Comparison of ENCODE assay signal across 9 cellular contexts in genomic region chr16:29748760-29749149, GRCh38. TPM values are rescaled to one million over a fixed set of nuclear protein-coding genes. Genes with fewer than 3 reads are reported as not detected.
DNase-seq lines count a peak whose midpoint lies in the region; ATAC-seq lines count a peak whose summit lies in the region.
"Not testable (repeated sequence)": the region's sequence is repeated elsewhere in the genome, so short reads cannot be mapped to it uniquely, and the experiment has no call there.
"Had no signal": no experiment of that assay in that cellular context is flagged by ENCODE, and none has a peak within 500 bp of the region (broad histone marks: within the 10 kb centered on the region; RNA-seq: fewer than 3 reads in every experiment).

No MANE protein-coding gene starts in this region.

- not testable (repeated sequence) for ATAC-seq in T-cell (replicated peaks in 1 of 4); naive B cell (ENCODE audit: low read depth in 2 of 2)
- ATAC-seq in left colon, result peak; percentile 2

- CTCF ChIA-PET in CD4-positive, alpha-beta memory T cell (lab: Charles Lee; ENCODE audit: partially characterized antibody), result interaction anchor here (0.6 to 6.6 kb wide), 5 partner anchors 10 to 73 kb away, joined by 3 to 39 read pairs (median 3); no protein-coding TSS in a partner anchor
- CTCF ChIA-PET in T-cell (lab: Charles Lee), result interaction anchor here in 1 of 2 donors (0.7 to 1.0 kb wide), 2 partner anchors 10 to 48 kb away, joined by 3 read pairs; no protein-coding TSS in a partner anchor
- CTCF ChIA-PET in activated CD4-positive, alpha-beta T cell treated with anti-CD3 and anti-CD28 coated beads, Interleukin-2, amount 10 ng/mL, durations not matched to agents 7 days and 5 days (lab: Charles Lee), result interaction anchor here (0.5 to 1.8 kb wide), 3 partner anchors 28 to 42 kb away, joined by 3 to 5 read pairs (median 4); partner anchors contain the start of gene KIF22
- CTCF ChIA-PET in activated naive CD4-positive, alpha-beta T cell treated with anti-CD3 and anti-CD28 coated beads, Interleukin-2, amount 10 ng/mL, durations not matched to agents 7 days and 5 days (lab: Charles Lee), result interaction anchor here (0.9 to 1.8 kb wide), 4 partner anchors 10 to 41 kb away, joined by 3 to 7 read pairs (median 3); no protein-coding TSS in a partner anchor

- POLR2A ChIA-PET in CD4-positive, alpha-beta memory T cell (lab: Charles Lee; ENCODE audit: partially characterized antibody), result interaction anchor here (1.2 to 9.7 kb wide), 7 partner anchors 10 to 70 kb away, joined by 3 to 183 read pairs (median 91); partner anchors contain the start of genes KIF22 and MAZ
- POLR2A ChIA-PET in T-cell (lab: Charles Lee); activated CD4-positive, alpha-beta T cell treated with anti-CD3 and anti-CD28 coated beads, Interleukin-2, amount 10 ng/mL, durations not matched to agents 7 days and 5 days (lab: Charles Lee): not testable (repeated sequence)

- H3K27ac ChIP-seq in CD4-positive, alpha-beta memory T cell (ENCODE audit: low read depth, low read length), result not testable (repeated sequence)

- H3K27me3 Mint-ChIP-seq in CD4-positive, alpha-beta memory T cell; T-cell; activated CD4-positive, alpha-beta T cell treated with anti-CD3 and anti-CD28 coated beads, Interleukin-2, amount 10 ng/mL, durations not matched to agents 7 days and 5 days; activated naive CD4-positive, alpha-beta T cell treated with anti-CD3 and anti-CD28 coated beads, Interleukin-2, amount 10 ng/mL, durations not matched to agents 7 days and 5 days; naive B cell: not testable (repeated sequence)

- H3K9me3 ChIP-seq in CD4-positive, alpha-beta memory T cell (ENCODE audit: control insufficient read depth in 1 of 2, low read length in 2 of 2), result not testable (repeated sequence)

- not testable (repeated sequence) for H3K4me3 ChIP-seq in CD4-positive, alpha-beta memory T cell (ENCODE audit: low read length in 2 of 2)

- peaks cover 33 to 40% of the 10 kb centered on the region in 2 donors for H3K36me3 Mint-ChIP-seq in CD4-positive, alpha-beta memory T cell
- peaks cover 24% of the 10 kb centered on the region for H3K36me3 Mint-ChIP-seq in T-cell
- H3K36me3 Mint-ChIP-seq in activated CD4-positive, alpha-beta T cell treated with anti-CD3 and anti-CD28 coated beads, Interleukin-2, amount 10 ng/mL, durations not matched to agents 7 days and 5 days (ENCODE audit: low read depth), result peaks cover 31% of the 10 kb centered on the region
- peaks cover 42% of the 10 kb centered on the region for H3K36me3 Mint-ChIP-seq in activated naive CD4-positive, alpha-beta T cell treated with anti-CD3 and anti-CD28 coated beads, Interleukin-2, amount 10 ng/mL, durations not matched to agents 7 days and 5 days
- not testable (repeated sequence) for H3K36me3 Mint-ChIP-seq in naive B cell

- H3K27me3 ChIP-seq in CD4-positive, alpha-beta memory T cell (ENCODE audit: insufficient read depth, low read length), result not testable (repeated sequence)

- intact Hi-C loops in CD4-positive, alpha-beta memory T cell (cut with micrococcal nuclease); left colon (cut with DNase I, micrococcal nuclease): not testable (repeated sequence)

- peak overlapping the region in 5 of 8 donors; percentile 10 to 32 (median 15) for H3K4me3 Mint-ChIP-seq in CD4-positive, alpha-beta memory T cell
- H3K4me3 Mint-ChIP-seq in T-cell, result peak overlapping the region in 1 of 3 donors; percentile 7
- not testable (repeated sequence) for H3K4me3 Mint-ChIP-seq in activated CD4-positive, alpha-beta T cell treated with anti-CD3 and anti-CD28 coated beads, Interleukin-2, amount 10 ng/mL, durations not matched to agents 7 days and 5 days; activated naive CD4-positive, alpha-beta T cell treated with anti-CD3 and anti-CD28 coated beads, Interleukin-2, amount 10 ng/mL, durations not matched to agents 7 days and 5 days
- H3K4me3 Mint-ChIP-seq in naive B cell, result peak overlapping the region in 3 of 8 donors; percentile 12 to 36 (median 33)

- H3K9me3 Mint-ChIP-seq in CD4-positive, alpha-beta memory T cell; T-cell; activated CD4-positive, alpha-beta T cell treated with anti-CD3 and anti-CD28 coated beads, Interleukin-2, amount 10 ng/mL, durations not matched to agents 7 days and 5 days; activated naive CD4-positive, alpha-beta T cell treated with anti-CD3 and anti-CD28 coated beads, Interleukin-2, amount 10 ng/mL, durations not matched to agents 7 days and 5 days; naive B cell: not testable (repeated sequence)

- not testable (repeated sequence) for DNase-seq in CD4-positive, alpha-beta memory T cell; T-cell; left colon; naive B cell
- peak; percentile 23 for DNase-seq in activated CD4-positive, alpha-beta T cell treated with anti-CD3 and anti-CD28 coated beads, Interleukin-2, amount 10 ng/mL, durations not matched to agents 7 days and 5 days
- DNase-seq in activated naive CD4-positive, alpha-beta T cell treated with anti-CD3 and anti-CD28 coated beads, Interleukin-2, amount 10 ng/mL, durations not matched to agents 7 days and 5 days, result peak; percentile 34
- DNase-seq in stimulated activated CD4-positive, alpha-beta T cell treated with anti-CD3 and anti-CD28 coated beads, Interleukin-1b, Interleukin-23, amount 100 ng/mL, for 48 hours, result peak; percentile 18

- peak overlapping the region in 6 of 7 donors; percentile 48 to 90 (median 80) for H3K27ac Mint-ChIP-seq in CD4-positive, alpha-beta memory T cell
- H3K27ac Mint-ChIP-seq in T-cell (peak overlapping the region; percentile 81 to 82), naive B cell (peak overlapping the region in 5 of 6 donors; percentile 2 to 82 (median 54))
- not testable (repeated sequence) for H3K27ac Mint-ChIP-seq in activated CD4-positive, alpha-beta T cell treated with anti-CD3 and anti-CD28 coated beads, Interleukin-2, amount 10 ng/mL, durations not matched to agents 7 days and 5 days; activated naive CD4-positive, alpha-beta T cell treated with anti-CD3 and anti-CD28 coated beads, Interleukin-2, amount 10 ng/mL, durations not matched to agents 7 days and 5 days

- H3K36me3 ChIP-seq in CD4-positive, alpha-beta memory T cell (ENCODE audit: insufficient read depth, low read length), result not testable (repeated sequence)

- H3K4me1 Mint-ChIP-seq in CD4-positive, alpha-beta memory T cell, result peaks cover 23 to 54% (median 32%) of the 10 kb centered on the region in 4 donors
- H3K4me1 Mint-ChIP-seq in T-cell (peaks cover 36 to 48% (median 39%) of the 10 kb centered on the region in 3 donors), naive B cell (peaks cover 26 to 43% (median 34%) of the 10 kb centered on the region in 3 donors)
- H3K4me1 Mint-ChIP-seq in activated CD4-positive, alpha-beta T cell treated with anti-CD3 and anti-CD28 coated beads, Interleukin-2, amount 10 ng/mL, durations not matched to agents 7 days and 5 days, result peaks cover 47% of the 10 kb centered on the region
- peaks cover 43% of the 10 kb centered on the region for H3K4me1 Mint-ChIP-seq in activated naive CD4-positive, alpha-beta T cell treated with anti-CD3 and anti-CD28 coated beads, Interleukin-2, amount 10 ng/mL, durations not matched to agents 7 days and 5 days

- H3K4me1 ChIP-seq in CD4-positive, alpha-beta memory T cell (ENCODE audit: insufficient read depth, low read length), result peaks cover 52% of the 10 kb centered on the region

RNA-seq across cellular contexts. Expression of gene C16orf54, which starts 3.0 kb away (rescaled TPM):
- 100 to 1,000 TPM; 139 to 143 TPM for total RNA-seq in CD4-positive, alpha-beta memory T cell
- 10 to 100 TPM; 11.8 to 56.8 TPM for polyA plus RNA-seq in CD4-positive, alpha-beta memory T cell
- total RNA-seq in T-cell (100 to 1,000 TPM; 122 to 194 (median 142) TPM), left colon (1 to 10 TPM; 1.6 to 3.2 TPM)
- 10 to 100 TPM; 88.3 to 92.3 TPM for total RNA-seq in activated CD4-positive, alpha-beta T cell treated with anti-CD3 and anti-CD28 coated beads, Interleukin-2, amount 10 ng/mL, durations not matched to agents 7 days and 5 days
- 10 to 100 TPM in 5 of 6 donors, 1 to 10 TPM in 1; 1.4 to 70.0 (median 29.5) TPM for polyA plus RNA-seq in naive B cell (ENCODE audit: low read depth in 6 of 6)
- total RNA-seq: A673, Calu3 had no signal

RNA-seq across cellular contexts. Expression of gene ZG16, which starts 29.3 kb away (rescaled TPM):
- total RNA-seq in CD4-positive, alpha-beta memory T cell, result not detected
- not detected for polyA plus RNA-seq in CD4-positive, alpha-beta memory T cell
- total RNA-seq in T-cell (under 1 TPM in 2 of 5 donors, not detected in 3; 0.09 to 0.15 TPM), left colon (1,000 to 10,000 TPM; 1,315 to 1,793 TPM)
- total RNA-seq in activated CD4-positive, alpha-beta T cell treated with anti-CD3 and anti-CD28 coated beads, Interleukin-2, amount 10 ng/mL, durations not matched to agents 7 days and 5 days, result not detected
- polyA plus RNA-seq in naive B cell (ENCODE audit: low read depth in 6 of 6), result under 1 TPM in 1 of 6 donors, not detected in 5; 0.13 TPM
- total RNA-seq: A673, Calu3 had no signal

RNA-seq across cellular contexts. Expression of gene KIF22, which starts 41.8 kb away (rescaled TPM):
- total RNA-seq in CD4-positive, alpha-beta memory T cell, result 10 to 100 TPM; 89.4 to 98.6 TPM
- polyA plus RNA-seq in CD4-positive, alpha-beta memory T cell, result 10 to 100 TPM; 35.7 to 54.2 TPM
- total RNA-seq in T-cell (10 to 100 TPM; 84.1 to 95.2 (median 84.9) TPM), left colon (10 to 100 TPM; 53.0 to 55.2 TPM)
- 100 to 1,000 TPM; 244 to 253 TPM for total RNA-seq in activated CD4-positive, alpha-beta T cell treated with anti-CD3 and anti-CD28 coated beads, Interleukin-2, amount 10 ng/mL, durations not matched to agents 7 days and 5 days
- 10 to 100 TPM; 24.0 to 29.6 (median 26.3) TPM for polyA plus RNA-seq in naive B cell (ENCODE audit: low read depth in 6 of 6)

RNA-seq across cellular contexts. Expression of gene MAZ, which starts 57.6 kb away (rescaled TPM):
- 100 to 1,000 TPM; 258 to 264 TPM for total RNA-seq in CD4-positive, alpha-beta memory T cell
- 10 to 100 TPM; 40.3 to 69.1 TPM for polyA plus RNA-seq in CD4-positive, alpha-beta memory T cell
- total RNA-seq in T-cell (100 to 1,000 TPM; 240 to 326 (median 305) TPM), left colon (100 to 1,000 TPM; 252 to 365 TPM)
- total RNA-seq in activated CD4-positive, alpha-beta T cell treated with anti-CD3 and anti-CD28 coated beads, Interleukin-2, amount 10 ng/mL, durations not matched to agents 7 days and 5 days, result 100 to 1,000 TPM; 528 to 590 TPM
- 10 to 100 TPM; 16.1 to 30.6 (median 23.2) TPM for polyA plus RNA-seq in naive B cell (ENCODE audit: low read depth in 6 of 6)

Comparison
In these comparisons a context has a peak if more than half of its experiments do, and no peak if none do; other contexts are left out.
1. RNA of gene C16orf54, which starts 3.0 kb away (total RNA-seq): 139 to 143 TPM in CD4-positive, alpha-beta memory T cell, 122 to 194 TPM in T-cell and 88.3 to 92.3 TPM in activated CD4-positive, alpha-beta T cell treated with anti-CD3 and anti-CD28 coated beads, Interleukin-2, amount 10 ng/mL, durations not matched to agents 7 days and 5 days; 1.6 to 3.2 TPM in left colon; every median in the first group is over 10 times any median in the second.
2. RNA of gene ZG16, which starts 29.3 kb away (total RNA-seq): 1,315 to 1,793 TPM in left colon; 0.09 to 0.15 TPM in T-cell, not detected in CD4-positive, alpha-beta memory T cell and not detected in activated CD4-positive, alpha-beta T cell treated with anti-CD3 and anti-CD28 coated beads, Interleukin-2, amount 10 ng/mL, durations not matched to agents 7 days and 5 days; every median in the first group is over 1,000 times any median in the second.